In the genomic region with DNA sequence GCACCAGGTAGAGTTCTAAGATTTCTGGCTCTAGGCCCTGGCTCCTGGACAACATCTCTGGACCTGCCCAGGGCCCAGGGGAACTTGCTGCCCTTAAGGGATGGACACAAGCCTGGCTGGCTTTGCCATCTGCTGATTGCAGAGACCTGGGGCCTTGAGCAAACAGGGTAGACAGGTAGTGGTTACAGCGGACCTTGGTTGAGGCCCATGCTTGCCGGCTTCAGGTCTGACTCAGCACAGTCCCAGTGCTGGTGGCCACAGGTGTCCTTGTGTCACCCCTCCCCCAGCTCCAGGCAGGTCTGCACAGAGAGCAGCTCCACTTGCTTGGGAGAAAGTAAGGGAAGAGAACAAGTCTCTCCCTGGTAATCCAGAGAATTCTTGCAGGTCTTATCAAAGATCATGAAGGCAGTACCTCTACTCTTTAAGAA, we compare ENCODE assay signal across 1 cellular context.
A peak's percentile ranks its signal among the peaks of the same experiment; 100 is the strongest.
TF ChIP-seq lines count a peak whose summit lies in the region.

No MANE protein-coding gene starts in this region.

TF ChIP-seq in HepG2, 621 proteins besides CTCF, POLR2A, EP300 and RAD21 (continued from another document and continues in another):
- TF ChIP-seq, protein P1, sequence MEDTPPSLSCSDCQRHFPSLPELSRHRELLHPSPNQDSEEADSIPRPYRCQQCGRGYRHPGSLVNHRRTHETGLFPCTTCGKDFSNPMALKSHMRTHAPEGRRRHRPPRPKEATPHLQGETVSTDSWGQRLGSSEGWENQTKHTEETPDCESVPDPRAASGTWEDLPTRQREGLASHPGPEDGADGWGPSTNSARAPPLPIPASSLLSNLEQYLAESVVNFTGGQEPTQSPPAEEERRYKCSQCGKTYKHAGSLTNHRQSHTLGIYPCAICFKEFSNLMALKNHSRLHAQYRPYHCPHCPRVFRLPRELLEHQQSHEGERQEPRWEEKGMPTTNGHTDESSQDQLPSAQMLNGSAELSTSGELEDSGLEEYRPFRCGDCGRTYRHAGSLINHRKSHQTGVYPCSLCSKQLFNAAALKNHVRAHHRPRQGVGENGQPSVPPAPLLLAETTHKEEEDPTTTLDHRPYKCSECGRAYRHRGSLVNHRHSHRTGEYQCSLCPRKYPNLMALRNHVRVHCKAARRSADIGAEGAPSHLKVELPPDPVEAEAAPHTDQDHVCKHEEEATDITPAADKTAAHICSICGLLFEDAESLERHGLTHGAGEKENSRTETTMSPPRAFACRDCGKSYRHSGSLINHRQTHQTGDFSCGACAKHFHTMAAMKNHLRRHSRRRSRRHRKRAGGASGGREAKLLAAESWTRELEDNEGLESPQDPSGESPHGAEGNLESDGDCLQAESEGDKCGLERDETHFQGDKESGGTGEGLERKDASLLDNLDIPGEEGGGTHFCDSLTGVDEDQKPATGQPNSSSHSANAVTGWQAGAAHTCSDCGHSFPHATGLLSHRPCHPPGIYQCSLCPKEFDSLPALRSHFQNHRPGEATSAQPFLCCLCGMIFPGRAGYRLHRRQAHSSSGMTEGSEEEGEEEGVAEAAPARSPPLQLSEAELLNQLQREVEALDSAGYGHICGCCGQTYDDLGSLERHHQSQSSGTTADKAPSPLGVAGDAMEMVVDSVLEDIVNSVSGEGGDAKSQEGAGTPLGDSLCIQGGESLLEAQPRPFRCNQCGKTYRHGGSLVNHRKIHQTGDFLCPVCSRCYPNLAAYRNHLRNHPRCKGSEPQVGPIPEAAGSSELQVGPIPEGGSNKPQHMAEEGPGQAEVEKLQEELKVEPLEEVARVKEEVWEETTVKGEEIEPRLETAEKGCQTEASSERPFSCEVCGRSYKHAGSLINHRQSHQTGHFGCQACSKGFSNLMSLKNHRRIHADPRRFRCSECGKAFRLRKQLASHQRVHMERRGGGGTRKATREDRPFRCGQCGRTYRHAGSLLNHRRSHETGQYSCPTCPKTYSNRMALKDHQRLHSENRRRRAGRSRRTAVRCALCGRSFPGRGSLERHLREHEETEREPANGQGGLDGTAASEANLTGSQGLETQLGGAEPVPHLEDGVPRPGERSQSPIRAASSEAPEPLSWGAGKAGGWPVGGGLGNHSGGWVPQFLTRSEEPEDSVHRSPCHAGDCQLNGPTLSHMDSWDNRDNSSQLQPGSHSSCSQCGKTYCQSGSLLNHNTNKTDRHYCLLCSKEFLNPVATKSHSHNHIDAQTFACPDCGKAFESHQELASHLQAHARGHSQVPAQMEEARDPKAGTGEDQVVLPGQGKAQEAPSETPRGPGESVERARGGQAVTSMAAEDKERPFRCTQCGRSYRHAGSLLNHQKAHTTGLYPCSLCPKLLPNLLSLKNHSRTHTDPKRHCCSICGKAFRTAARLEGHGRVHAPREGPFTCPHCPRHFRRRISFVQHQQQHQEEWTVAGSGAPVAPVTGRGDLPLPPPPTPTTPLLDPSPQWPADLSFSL (CRISPR knock-in tag; IDR thresholded peaks at IDR 0.05) = no peak
- TF ChIP-seq ZEB1 (IDR thresholded peaks at IDR 0.05; ENCODE audit: insufficient replicate concordance, low read depth) (peak; percentile 42), GABPB1 (CRISPR knock-in tag; IDR thresholded peaks at IDR 0.05) (no peak), FOXJ3 (CRISPR knock-in tag; IDR thresholded peaks at IDR 0.05; ENCODE audit: borderline replicate concordance) (no peak), ZNF317 (CRISPR knock-in tag; IDR thresholded peaks at IDR 0.05) (peak; percentile 26; the same call in 1 of the 2 replicates), ISX (CRISPR knock-in tag; conservative IDR thresholded peaks at IDR 0.05) (no peak), HOXA7 (CRISPR knock-in tag; IDR thresholded peaks at IDR 0.05) (no peak), DDIT3 (CRISPR knock-in tag; IDR thresholded peaks at IDR 0.05) (no peak), HMG20A (CRISPR knock-in tag; IDR thresholded peaks at IDR 0.05; ENCODE audit: borderline replicate concordance) (no peak), FOSL1 (CRISPR knock-in tag; IDR thresholded peaks at IDR 0.05; ENCODE audit: borderline replicate concordance) (no peak), SOX5 (CRISPR knock-in tag; IDR thresholded peaks at IDR 0.05; ENCODE audit: borderline replicate concordance) (no peak), RFXAP (CRISPR knock-in tag; IDR thresholded peaks at IDR 0.05; ENCODE audit: borderline replicate concordance) (no peak), MAFK (conservative IDR thresholded peaks at IDR 0.05 in 1 of 2, IDR thresholded peaks at IDR 0.05 in 1 of 2; ENCODE audit: low read length in 2 of 2) (peak in 1 of 2 experiments; percentile 46; a peak in 1 of 4 replicates), TMF1 (CRISPR knock-in tag; IDR thresholded peaks at IDR 0.05; ENCODE audit: low read depth) (no peak), ZNF788 (CRISPR knock-in tag; IDR thresholded peaks at IDR 0.05; ENCODE audit: borderline replicate concordance) (no peak), ATAD3A (CRISPR knock-in tag; IDR thresholded peaks at IDR 0.05) (no peak), RXRB (CRISPR knock-in tag; IDR thresholded peaks at IDR 0.05; ENCODE audit: borderline replicate concordance) (0 out of 2 replicates have a peak, but pooled peaks have one; percentile 35), NFAT5 (CRISPR knock-in tag; IDR thresholded peaks at IDR 0.05) (no peak), ZNF331 (CRISPR knock-in tag; IDR thresholded peaks at IDR 0.05) (no peak), ZBTB1 (CRISPR knock-in tag; IDR thresholded peaks at IDR 0.05; ENCODE audit: borderline replicate concordance) (no peak), AGO2 (optimal IDR thresholded peaks at IDR 0.05; ENCODE audit: low read depth, low read length) (no peak), CAMTA2 (CRISPR knock-in tag; IDR thresholded peaks at IDR 0.05; ENCODE audit: borderline replicate concordance) (no peak), KDM1A (CRISPR knock-in tag; IDR thresholded peaks at IDR 0.05) (no peak), NR3C1 (CRISPR knock-in tag; IDR thresholded peaks at IDR 0.05) (no peak), ZNF101 (CRISPR knock-in tag; IDR thresholded peaks at IDR 0.05; ENCODE audit: borderline replicate concordance, low read depth) (no peak), ZNF451 (CRISPR knock-in tag; IDR thresholded peaks at IDR 0.05) (no peak), NCOR1 (IDR thresholded peaks at IDR 0.05; ENCODE audit: borderline replicate concordance, low read length) (no peak), ZNF292 (CRISPR knock-in tag; IDR thresholded peaks at IDR 0.05; ENCODE audit: borderline replicate concordance, low read depth) (0 out of 2 replicates have a peak, but pooled peaks have one; percentile 35), ZNF274 (CRISPR knock-in tag; IDR thresholded peaks at IDR 0.05) (no peak), HDAC1 (CRISPR knock-in tag; IDR thresholded peaks at IDR 0.05) (no peak), ZNF431 (CRISPR knock-in tag; IDR thresholded peaks at IDR 0.05; ENCODE audit: borderline replicate concordance, low read depth) (no peak), ZNF205 (CRISPR knock-in tag; IDR thresholded peaks at IDR 0.05) (no peak), GZF1 (CRISPR knock-in tag; IDR thresholded peaks at IDR 0.05) (no peak), TOPORS (CRISPR knock-in tag; IDR thresholded peaks at IDR 0.05) (no peak), RBFOX2 (IDR thresholded peaks at IDR 0.05; ENCODE audit: low read depth, low read length) (no peak), RNF2 (conservative IDR thresholded peaks at IDR 0.05; ENCODE audit: low read depth) (no peak), ZSCAN12 (CRISPR knock-in tag; IDR thresholded peaks at IDR 0.05) (no peak), ZNF530 (CRISPR knock-in tag; IDR thresholded peaks at IDR 0.05; ENCODE audit: low read depth) (no peak), NFATC3 (CRISPR knock-in tag; IDR thresholded peaks at IDR 0.05) (no peak), ZSCAN29 (CRISPR knock-in tag; conservative IDR thresholded peaks at IDR 0.05) (no peak), MTA1 (CRISPR knock-in tag; IDR thresholded peaks at IDR 0.05; ENCODE audit: borderline replicate concordance) (no peak), ZBTB7B (CRISPR knock-in tag; IDR thresholded peaks at IDR 0.05) (no peak), KDM3A (CRISPR knock-in tag; IDR thresholded peaks at IDR 0.05; ENCODE audit: low read depth) (no peak), POGK (CRISPR knock-in tag; conservative IDR thresholded peaks at IDR 0.05) (no peak), ZFY (CRISPR knock-in tag; IDR thresholded peaks at IDR 0.05) (peak; percentile 43; the same call in 1 of the 2 replicates), GLI4 (CRISPR knock-in tag; IDR thresholded peaks at IDR 0.05; ENCODE audit: borderline replicate concordance) (no peak), POGZ (CRISPR knock-in tag; IDR thresholded peaks at IDR 0.05) (no peak), ZNF564 (CRISPR knock-in tag; IDR thresholded peaks at IDR 0.05) (no peak)
- TF ChIP-seq, protein P2, sequence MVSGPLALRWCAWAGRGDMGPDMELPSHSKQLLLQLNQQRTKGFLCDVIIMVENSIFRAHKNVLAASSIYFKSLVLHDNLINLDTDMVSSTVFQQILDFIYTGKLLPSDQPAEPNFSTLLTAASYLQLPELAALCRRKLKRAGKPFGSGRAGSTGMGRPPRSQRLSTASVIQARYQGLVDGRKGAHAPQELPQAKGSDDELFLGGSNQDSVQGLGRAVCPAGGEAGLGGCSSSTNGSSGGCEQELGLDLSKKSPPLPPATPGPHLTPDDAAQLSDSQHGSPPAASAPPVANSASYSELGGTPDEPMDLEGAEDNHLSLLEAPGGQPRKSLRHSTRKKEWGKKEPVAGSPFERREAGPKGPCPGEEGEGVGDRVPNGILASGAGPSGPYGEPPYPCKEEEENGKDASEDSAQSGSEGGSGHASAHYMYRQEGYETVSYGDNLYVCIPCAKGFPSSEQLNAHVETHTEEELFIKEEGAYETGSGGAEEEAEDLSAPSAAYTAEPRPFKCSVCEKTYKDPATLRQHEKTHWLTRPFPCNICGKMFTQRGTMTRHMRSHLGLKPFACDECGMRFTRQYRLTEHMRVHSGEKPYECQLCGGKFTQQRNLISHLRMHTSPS (CRISPR knock-in tag; IDR thresholded peaks at IDR 0.05; ENCODE audit: low read depth) = no peak
- TF ChIP-seq, protein P3, sequence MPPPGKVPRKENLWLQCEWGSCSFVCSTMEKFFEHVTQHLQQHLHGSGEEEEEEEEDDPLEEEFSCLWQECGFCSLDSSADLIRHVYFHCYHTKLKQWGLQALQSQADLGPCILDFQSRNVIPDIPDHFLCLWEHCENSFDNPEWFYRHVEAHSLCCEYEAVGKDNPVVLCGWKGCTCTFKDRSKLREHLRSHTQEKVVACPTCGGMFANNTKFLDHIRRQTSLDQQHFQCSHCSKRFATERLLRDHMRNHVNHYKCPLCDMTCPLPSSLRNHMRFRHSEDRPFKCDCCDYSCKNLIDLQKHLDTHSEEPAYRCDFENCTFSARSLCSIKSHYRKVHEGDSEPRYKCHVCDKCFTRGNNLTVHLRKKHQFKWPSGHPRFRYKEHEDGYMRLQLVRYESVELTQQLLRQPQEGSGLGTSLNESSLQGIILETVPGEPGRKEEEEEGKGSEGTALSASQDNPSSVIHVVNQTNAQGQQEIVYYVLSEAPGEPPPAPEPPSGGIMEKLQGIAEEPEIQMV (CRISPR knock-in tag; IDR thresholded peaks at IDR 0.05; ENCODE audit: low read depth) = peak; percentile 84; the same call in 1 of the 2 replicates
- TF ChIP-seq, protein P4, sequence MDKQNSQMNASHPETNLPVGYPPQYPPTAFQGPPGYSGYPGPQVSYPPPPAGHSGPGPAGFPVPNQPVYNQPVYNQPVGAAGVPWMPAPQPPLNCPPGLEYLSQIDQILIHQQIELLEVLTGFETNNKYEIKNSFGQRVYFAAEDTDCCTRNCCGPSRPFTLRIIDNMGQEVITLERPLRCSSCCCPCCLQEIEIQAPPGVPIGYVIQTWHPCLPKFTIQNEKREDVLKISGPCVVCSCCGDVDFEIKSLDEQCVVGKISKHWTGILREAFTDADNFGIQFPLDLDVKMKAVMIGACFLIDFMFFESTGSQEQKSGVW (CRISPR knock-in tag; IDR thresholded peaks at IDR 0.05; ENCODE audit: borderline replicate concordance) = no peak
